In genomic region chr9:116461632-116462031, GRCh38 we compare ENCODE assay signal across 33 cellular contexts.
"Had no signal": no experiment of that assay in that cellular context is flagged by ENCODE, and none has a peak within 500 bp of the region (broad histone marks: within the 10 kb centered on the region; RNA-seq: fewer than 3 reads in every experiment).

No MANE protein-coding gene starts in this region.

- H3K9me3 ChIP-seq: adrenal gland, body of pancreas had no signal

- H3K36me3 ChIP-seq: adrenal gland, ascending aorta, brain microvascular endothelial cell, breast epithelium, cardiac muscle cell had no signal

- H3K4me3 ChIP-seq: adrenal gland, ascending aorta, body of pancreas, breast epithelium, cardiac muscle cell had no signal

- H3K27me3 ChIP-seq: adrenal gland, ascending aorta, body of pancreas, brain microvascular endothelial cell, breast epithelium, cardiac muscle cell had no signal

- H3K27ac ChIP-seq: adrenal gland, ascending aorta, body of pancreas, brain microvascular endothelial cell, breast epithelium, cardiac muscle cell had no signal

- DNase-seq: activated effector memory CD4-positive, alpha-beta T cell treated with anti-CD3 and anti-CD28 coated beads, Interleukin-2, amount 50 U/mL, for 16 hours; activated effector memory CD4-positive, alpha-beta T cell treated with Interleukin-2 at 50 U/mL for 16 hours; activated gamma-delta T cell; activated gamma-delta T cell treated with Interleukin-2 at 50 U/mL for 16 hours; activated naive CD4-positive, alpha-beta T cell; activated naive CD4-positive, alpha-beta T cell treated with anti-CD3 and anti-CD28 coated beads for 36 hours; activated naive CD4-positive, alpha-beta T cell treated with anti-CD3 and anti-CD28 coated beads, Interleukin-2, amount 10 ng/mL, durations not matched to agents 7 days and 5 days; activated naive CD4-positive, alpha-beta T cell treated with anti-CD3 and anti-CD28 coated beads, Interleukin-2, amount 50 U/mL, for 16 hours; activated naive CD4-positive, alpha-beta T cell treated with Interleukin-2 at 50 U/mL for 16 hours; activated naive CD8-positive, alpha-beta T cell treated with anti-CD3 and anti-CD28 coated beads for 36 hours; activated naive CD8-positive, alpha-beta T cell treated with anti-CD3 and anti-CD28 coated beads, Interleukin-2, amount 10 ng/mL, durations not matched to agents 7 days and 5 days; activated naive CD8-positive, alpha-beta T cell treated with anti-CD3 and anti-CD28 coated beads, Interleukin-2, amount 50 U/mL, for 24 hours; activated T-cell treated with anti-CD3 and anti-CD28 coated beads, Interleukin-2, amount 50 U/mL, for 24 hours; activated T-cell treated with anti-CD3 and anti-CD28 coated beads, Interleukin-2, amount 50 U/mL, for 4 hours; activated T-cell treated with anti-CD3 and anti-CD28 coated beads, Interleukin-2, amount 50 U/mL, for 48 hours; activated T-cell treated with anti-CD3 and anti-CD28 coated beads, Interleukin-2, amount 50 U/mL, for 72 hours; adrenal gland; amniotic stem cell; amygdala; anterior cingulate cortex; aorta; body of pancreas; brain microvascular endothelial cell; caudate nucleus; central memory CD4-positive, alpha-beta T cell; cerebellar nuclear complex had no signal

- H3K4me1 ChIP-seq: adrenal gland, ascending aorta, breast epithelium had no signal

- ATAC-seq: activated naive CD4-positive, alpha-beta T cell treated with anti-CD3 and anti-CD28 coated beads, Interleukin-2, amount 50 U/mL, for 72 hours; activated naive CD8-positive, alpha-beta T cell treated with anti-CD3 and anti-CD28 coated beads, Interleukin-2, amount 50 U/mL, for 24 hours; activated T-cell treated with anti-CD3 and anti-CD28 coated beads, Interleukin-2, amount 50 U/mL, for 4 hours; activated T-cell treated with anti-CD3 and anti-CD28 coated beads, Interleukin-2, amount 50 U/mL, for 72 hours; activated T-helper 17 cell treated with anti-CD3 and anti-CD28 coated beads, Interleukin-2, amount 50 U/mL, for 72 hours; body of pancreas had no signal

- FAIRE-seq: astrocyte, colon had no signal
